10 cellular contexts compared by ENCODE assay signal in the genomic region with DNA sequence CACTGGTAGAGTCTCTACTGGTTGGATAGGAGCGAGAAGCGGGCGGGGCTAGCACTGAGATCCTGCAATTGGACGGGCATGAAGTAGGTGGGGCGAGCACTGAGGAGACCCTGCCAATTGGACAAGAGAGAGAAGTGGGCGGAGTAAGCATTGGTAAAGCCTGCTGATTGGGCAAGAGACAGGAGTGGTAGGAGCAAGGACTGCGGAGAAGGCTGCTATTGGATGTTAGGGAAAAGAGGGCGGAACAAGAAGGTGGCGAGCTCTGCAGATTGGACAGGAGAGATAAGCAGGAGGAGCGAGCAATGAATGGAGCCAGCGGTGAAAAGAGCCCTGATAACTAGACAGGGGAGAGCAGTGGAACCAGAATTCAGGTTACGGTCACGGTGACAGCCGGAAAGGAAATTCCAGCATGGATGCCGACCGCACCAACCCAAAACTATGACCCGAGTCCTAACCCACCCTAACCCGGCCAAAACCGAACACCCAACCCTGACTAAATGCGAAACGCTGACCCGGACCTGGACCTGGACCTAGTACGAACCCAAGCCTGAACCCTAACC. TPM values are rescaled to one million over a fixed set of nuclear protein-coding genes. Genes with fewer than 3 reads are reported as not detected.
DNase-seq lines count a peak whose midpoint lies in the region; ATAC-seq and TF ChIP-seq lines count a peak whose summit lies in the region.
"Had no signal": no experiment of that assay in that cellular context is flagged by ENCODE, and none has a peak within 500 bp of the region (broad histone marks: within the 10 kb centered on the region; RNA-seq: fewer than 3 reads in every experiment).

No MANE protein-coding gene starts in this region.

- no peaks in the 10 kb centered on the region for H3K36me3 Mint-ChIP-seq in stimulated activated memory B cell treated with anti-CD40 and anti-IgM and Interleukin-4, amounts not matched to agents 10 μg/mL and 1 μg/mL and 100 μg/mL, for 72 hours
- H3K36me3 Mint-ChIP-seq in stimulated activated naive B cell treated with anti-CD40 and anti-IgM and Interleukin-4, amounts not matched to agents 10 μg/mL and 1 μg/mL and 100 μg/mL, for 72 hours = no peaks in the 10 kb centered on the region

- H3K27me3 Mint-ChIP-seq in stimulated activated memory B cell treated with anti-CD40 and anti-IgM and Interleukin-4, amounts not matched to agents 10 μg/mL and 1 μg/mL and 100 μg/mL, for 72 hours = peaks cover 8% of the 10 kb centered on the region
- peaks cover 10 to 22% of the 10 kb centered on the region in 2 donors for H3K27me3 Mint-ChIP-seq in stimulated activated naive B cell treated with anti-CD40 and anti-IgM and Interleukin-4, amounts not matched to agents 10 μg/mL and 1 μg/mL and 100 μg/mL, for 72 hours

- no peaks in the 10 kb centered on the region for H3K9me3 ChIP-seq in HCT116 (ENCODE audit: control insufficient read depth in 1 of 2, insufficient read depth in 1 of 2, low read depth in 1 of 2, low read length in 2 of 2)

- DNase-seq in A172 (ENCODE audit: low spot score) (peak; percentile 71), HCT116 (ENCODE audit: low read depth, low spot score) (peak; percentile 21), left kidney (ENCODE audit: low read depth, low spot score) (peak; percentile 63)
- peak; percentile 55 for DNase-seq in activated CD8-positive, alpha-beta memory T cell treated with anti-CD3 and anti-CD28 coated beads for 24 hours
- DNase-seq in stimulated activated naive B cell treated with anti-CD40 and anti-IgM and Interleukin-4, amounts not matched to agents 10 μg/mL and 1 μg/mL and 100 μg/mL, for 72 hours = no peak
- DNase-seq: NCI-H1436 had no signal

- H2AFZ ChIP-seq in HCT116 (ENCODE audit: low read depth, low read length, poor library complexity, severe bottlenecking) = no peak overlapping the region

- no peaks in the 10 kb centered on the region for H3K27me3 ChIP-seq in HCT116 (ENCODE audit: insufficient read depth, low read length)

- no peak for TF ChIP-seq POLR2A in HCT116 (IDR thresholded peaks at IDR 0.05; ENCODE audit: borderline replicate concordance, extremely low read depth, insufficient read depth, insufficient read length)

- H3K79me2 ChIP-seq in HCT116 (ENCODE audit: insufficient read depth, low read length) = no peaks in the 10 kb centered on the region

- ATAC-seq in HCT116 (no peak; the same call in 1 of the 2 replicates), GM21447 (IDR thresholded peaks at IDR 0.05; ENCODE audit: unreplicated experiment) (no peak), HG03139 (IDR thresholded peaks at IDR 0.05; ENCODE audit: unreplicated experiment) (no peak)
- no peak for ATAC-seq in stimulated activated memory B cell treated with anti-CD40 and anti-IgM and Interleukin-4, amounts not matched to agents 10 μg/mL and 1 μg/mL and 100 μg/mL, for 72 hours
- no peak for ATAC-seq in stimulated activated naive B cell treated with anti-CD40 and anti-IgM and Interleukin-4, amounts not matched to agents 10 μg/mL and 1 μg/mL and 100 μg/mL, for 72 hours (replicated peaks)

- H3K27ac Mint-ChIP-seq in stimulated activated memory B cell treated with anti-CD40 and anti-IgM and Interleukin-4, amounts not matched to agents 10 μg/mL and 1 μg/mL and 100 μg/mL, for 72 hours = no peak overlapping the region
- no peak overlapping the region for H3K27ac Mint-ChIP-seq in stimulated activated naive B cell treated with anti-CD40 and anti-IgM and Interleukin-4, amounts not matched to agents 10 μg/mL and 1 μg/mL and 100 μg/mL, for 72 hours

- no peaks in the 10 kb centered on the region for H3K9me2 ChIP-seq in HCT116 (ENCODE audit: insufficient read depth)

- H3K4me3 Mint-ChIP-seq in stimulated activated memory B cell treated with anti-CD40 and anti-IgM and Interleukin-4, amounts not matched to agents 10 μg/mL and 1 μg/mL and 100 μg/mL, for 72 hours = no peak overlapping the region
- H3K4me3 Mint-ChIP-seq in stimulated activated naive B cell treated with anti-CD40 and anti-IgM and Interleukin-4, amounts not matched to agents 10 μg/mL and 1 μg/mL and 100 μg/mL, for 72 hours = no peak overlapping the region

- intact Hi-C loops in HCT116 (cut with micrococcal nuclease) = loop anchor here (2.0 to 5.0 kb wide), 2 partner anchors 245 to 855 kb away; partner anchors contain the start of gene TIMM22

- no peak for TF ChIP-seq CTCF in HCT116 (IDR thresholded peaks at IDR 0.05 in 2 of 3, conservative IDR thresholded peaks at IDR 0.05 in 1 of 3; ENCODE audit: borderline replicate concordance in 1 of 3, insufficient read depth in 1 of 3, low read depth in 2 of 3, low read length in 2 of 3)

- H4K20me1 ChIP-seq in HCT116 (ENCODE audit: insufficient read depth) = no peaks in the 10 kb centered on the region

- no peaks in the 10 kb centered on the region for H3K4me1 Mint-ChIP-seq in stimulated activated memory B cell treated with anti-CD40 and anti-IgM and Interleukin-4, amounts not matched to agents 10 μg/mL and 1 μg/mL and 100 μg/mL, for 72 hours
- peaks cover 4 to 5% of the 10 kb centered on the region in 2 donors for H3K4me1 Mint-ChIP-seq in stimulated activated naive B cell treated with anti-CD40 and anti-IgM and Interleukin-4, amounts not matched to agents 10 μg/mL and 1 μg/mL and 100 μg/mL, for 72 hours

- POLR2A ChIA-PET in HCT116 (lab: Charles Lee) = no interaction called here

- H3K9ac ChIP-seq in HCT116 (ENCODE audit: low read length) = no peak overlapping the region

- no peaks in the 10 kb centered on the region for H3K9me3 Mint-ChIP-seq in stimulated activated memory B cell treated with anti-CD40 and anti-IgM and Interleukin-4, amounts not matched to agents 10 μg/mL and 1 μg/mL and 100 μg/mL, for 72 hours
- no peaks in the 10 kb centered on the region for H3K9me3 Mint-ChIP-seq in stimulated activated naive B cell treated with anti-CD40 and anti-IgM and Interleukin-4, amounts not matched to agents 10 μg/mL and 1 μg/mL and 100 μg/mL, for 72 hours

- RAD21 ChIA-PET in HCT116 (lab: Charles Lee; ENCODE audit: low non-redundant PET in 1 of 2, low total read pairs in 2 of 2, uncharacterized antibody in 2 of 2, unreplicated experiment in 2 of 2) = no interaction called here

- H3K4me2 ChIP-seq in HCT116 (ENCODE audit: low read length) = no peak overlapping the region

- no peak overlapping the region for H3K4me3 ChIP-seq in HCT116 (replicated peaks in 1 of 2; ENCODE audit: low read depth in 1 of 2, low read length in 2 of 2)

- CTCF ChIA-PET in HCT116 (lab: Charles Lee) = no interaction called here

- BruUV-seq in HCT116 (replicated peaks; lab: Mats Ljungman, UMichigan) = no TSS peak

- TF ChIP-seq RAD21 in HCT116 (IDR thresholded peaks at IDR 0.05; ENCODE audit: low read depth) = no peak

- no peak overlapping the region for H3K27ac ChIP-seq in HCT116 (ENCODE audit: low read depth, low read length)

- peaks cover 2 to 5% of the 10 kb centered on the region in 2 experiments; a peak in 1 of 4 replicates for H3K4me1 ChIP-seq in HCT116 (ENCODE audit: control insufficient read depth in 1 of 2, insufficient read depth in 2 of 2, low read length in 2 of 2)

- H3K36me3 ChIP-seq in HCT116 (ENCODE audit: control insufficient read depth in 1 of 2, insufficient read depth in 2 of 2, low read length in 2 of 2) = no peaks in the 10 kb centered on the region

TF ChIP-seq in HCT116, 20 proteins besides CTCF, POLR2A, EP300 and RAD21 (continues in another document):
- no peak for TF ChIP-seq CBX3 (IDR thresholded peaks at IDR 0.05; ENCODE audit: low read depth)
- no peak for TF ChIP-seq YY1 (IDR thresholded peaks at IDR 0.05; ENCODE audit: extremely low read depth, insufficient replicate concordance, low read depth, low read length)
- no peak for TF ChIP-seq EZH2phosphoT487 (IDR thresholded peaks at IDR 0.05; ENCODE audit: borderline replicate concordance)
- TF ChIP-seq CEBPB (IDR thresholded peaks at IDR 0.05; ENCODE audit: low read depth) = no peak
- no peak for TF ChIP-seq MAX (IDR thresholded peaks at IDR 0.05)
- TF ChIP-seq SP1 (IDR thresholded peaks at IDR 0.05; ENCODE audit: low read depth) = no peak
- TF ChIP-seq ZFX (IDR thresholded peaks at IDR 0.05) = no peak
- no peak for TF ChIP-seq TCF7L2 (IDR thresholded peaks at IDR 0.05; ENCODE audit: borderline replicate concordance, extremely low read depth, insufficient read depth, insufficient read length)
- TF ChIP-seq REST (IDR thresholded peaks at IDR 0.05; ENCODE audit: low read depth) = no peak
- TF ChIP-seq EGR1 (IDR thresholded peaks at IDR 0.05; ENCODE audit: low read depth) = no peak
- no peak for TF ChIP-seq EZH2 (IDR thresholded peaks at IDR 0.05)

RNA-seq across cellular contexts. Expression of gene SCGB1C2, which starts 4.8 kb away (rescaled TPM):
- total RNA-seq in A172 (2014; rRNA removed; shearing (Covaris generic)) = not detected in 2 replicates
- not detected for total RNA-seq in HCT116 (2021; ENCODE audit: unreplicated experiment)
- polyA plus RNA-seq in HCT116 (2012) = not detected in 2 replicates
- total RNA-seq: pulmonary artery endothelial cell had no signal

RNA-seq across cellular contexts. Expression of gene DOC2B, which starts 39.3 kb away (rescaled TPM):
- 0.14 TPM in 2 replicates for total RNA-seq in A172 (2014; rRNA removed; shearing (Covaris generic))
- 15.2 TPM for total RNA-seq in HCT116 (2021; ENCODE audit: unreplicated experiment)
- polyA plus RNA-seq in HCT116 (2012) = 7.5 and 9.8 TPM in 2 replicates

Comparison
In these comparisons a context has a peak if more than half of its experiments do, and no peak if none do; other contexts are left out.
1. RNA of gene DOC2B, which starts 39.3 kb away (total RNA-seq): 15.2 TPM in HCT116 (single experiment); 0.14 TPM in A172; every median in the first group is over 10 times any median in the second.